2 cellular contexts compared by ENCODE assay signal in genomic region chr19:313169-313987, GRCh38.
TF ChIP-seq lines count a peak whose summit lies in the region.

No MANE protein-coding gene starts in this region.

TF ChIP-seq in WTC11, 78 proteins besides CTCF, POLR2A, EP300 and RAD21 (continues in another document):
- TF ChIP-seq ARID4B (CRISPR knock-in tag; IDR thresholded peaks at IDR 0.05; ENCODE audit: borderline replicate concordance): no peak
- TF ChIP-seq ZNF232 (CRISPR knock-in tag; IDR thresholded peaks at IDR 0.05): no peak
- no peak for TF ChIP-seq PRRX2 (CRISPR knock-in tag; IDR thresholded peaks at IDR 0.05)
- no peak for TF ChIP-seq NR3C1 (CRISPR knock-in tag; conservative IDR thresholded peaks at IDR 0.05; ENCODE audit: low read depth)
- no peak for TF ChIP-seq ETV6 (CRISPR knock-in tag; IDR thresholded peaks at IDR 0.05)
- no peak for TF ChIP-seq ZNF317 (CRISPR knock-in tag; IDR thresholded peaks at IDR 0.05; ENCODE audit: borderline replicate concordance, low read depth)
- TF ChIP-seq NFYB (CRISPR knock-in tag; conservative IDR thresholded peaks at IDR 0.05; ENCODE audit: low read depth): no peak
- TF ChIP-seq, protein P1, sequence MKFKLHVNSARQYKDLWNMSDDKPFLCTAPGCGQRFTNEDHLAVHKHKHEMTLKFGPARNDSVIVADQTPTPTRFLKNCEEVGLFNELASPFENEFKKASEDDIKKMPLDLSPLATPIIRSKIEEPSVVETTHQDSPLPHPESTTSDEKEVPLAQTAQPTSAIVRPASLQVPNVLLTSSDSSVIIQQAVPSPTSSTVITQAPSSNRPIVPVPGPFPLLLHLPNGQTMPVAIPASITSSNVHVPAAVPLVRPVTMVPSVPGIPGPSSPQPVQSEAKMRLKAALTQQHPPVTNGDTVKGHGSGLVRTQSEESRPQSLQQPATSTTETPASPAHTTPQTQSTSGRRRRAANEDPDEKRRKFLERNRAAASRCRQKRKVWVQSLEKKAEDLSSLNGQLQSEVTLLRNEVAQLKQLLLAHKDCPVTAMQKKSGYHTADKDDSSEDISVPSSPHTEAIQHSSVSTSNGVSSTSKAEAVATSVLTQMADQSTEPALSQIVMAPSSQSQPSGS (CRISPR knock-in tag; IDR thresholded peaks at IDR 0.05; ENCODE audit: borderline replicate concordance, low read depth): no peak
- TF ChIP-seq E2F5 (CRISPR knock-in tag; IDR thresholded peaks at IDR 0.05): no peak
- no peak for TF ChIP-seq FOXP4 (CRISPR knock-in tag; IDR thresholded peaks at IDR 0.05)
- no peak for TF ChIP-seq GTF2I (CRISPR knock-in tag; conservative IDR thresholded peaks at IDR 0.05)
- no peak for TF ChIP-seq ZNF423 (CRISPR knock-in tag; IDR thresholded peaks at IDR 0.05)
- TF ChIP-seq, protein P2, sequence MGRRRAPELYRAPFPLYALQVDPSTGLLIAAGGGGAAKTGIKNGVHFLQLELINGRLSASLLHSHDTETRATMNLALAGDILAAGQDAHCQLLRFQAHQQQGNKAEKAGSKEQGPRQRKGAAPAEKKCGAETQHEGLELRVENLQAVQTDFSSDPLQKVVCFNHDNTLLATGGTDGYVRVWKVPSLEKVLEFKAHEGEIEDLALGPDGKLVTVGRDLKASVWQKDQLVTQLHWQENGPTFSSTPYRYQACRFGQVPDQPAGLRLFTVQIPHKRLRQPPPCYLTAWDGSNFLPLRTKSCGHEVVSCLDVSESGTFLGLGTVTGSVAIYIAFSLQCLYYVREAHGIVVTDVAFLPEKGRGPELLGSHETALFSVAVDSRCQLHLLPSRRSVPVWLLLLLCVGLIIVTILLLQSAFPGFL (CRISPR knock-in tag; IDR thresholded peaks at IDR 0.05; ENCODE audit: borderline replicate concordance): no peak
- no peak for TF ChIP-seq NFATC4 (CRISPR knock-in tag; IDR thresholded peaks at IDR 0.05)

TF ChIP-seq in SK-N-SH, 30 proteins besides CTCF, POLR2A, EP300 and RAD21:
- TF ChIP-seq IRF3 (IDR thresholded peaks at IDR 0.05; ENCODE audit: low read depth, low read length): no peak
- no peak for TF ChIP-seq NFIC (IDR thresholded peaks at IDR 0.05; ENCODE audit: borderline replicate concordance)
